8 cellular contexts compared by ENCODE assay signal in genomic region chr19:1883784-1884183, GRCh38. TPM values are rescaled to one million over a fixed set of nuclear protein-coding genes. Genes with fewer than 3 reads are reported as not detected.
DNase-seq lines count a peak whose midpoint lies in the region; ATAC-seq and TF ChIP-seq lines count a peak whose summit lies in the region.

No MANE protein-coding gene starts in this region.

- dilution Hi-C loops in mammary epithelial cell (cut with HindIII; ENCODE audit: low sequenced_read_pairs) = no loop called here

- WGBS in mammary epithelial cell (ENCODE audit: low coverage, missing lambda C conversion rate) = 30% methylated on average over 4 of the region's 8 CpGs

- H3K9ac ChIP-seq in mammary epithelial cell (ENCODE audit: insufficient read depth, low read length) (peak overlapping the region; percentile 78), mucosa of rectum (ENCODE audit: low read depth in 1 of 2, low read length in 2 of 2) (peak overlapping the region; percentile 84 to 93)

- TF ChIP-seq POLR2A in vagina (IDR thresholded peaks at IDR 0.05) = no peak

- H3K4me3 ChIP-seq in cardiac muscle cell = peak overlapping the region; percentile 97
- H3K4me3 ChIP-seq in mammary epithelial cell (replicated peaks in 1 of 3; ENCODE audit: insufficient read depth in 1 of 3, low read depth in 2 of 3, low read length in 3 of 3) = peak overlapping the region; percentile 90 to 98 (median 91)
- peak overlapping the region; percentile 84 to 90 for H3K4me3 ChIP-seq in mucosa of rectum (ENCODE audit: low read length in 2 of 2)
- H3K4me3 ChIP-seq in vagina = peak overlapping the region; percentile 96 to 98

- no peaks in the 10 kb centered on the region for H3K27me3 ChIP-seq in cardiac muscle cell
- no peaks in the 10 kb centered on the region for H3K27me3 ChIP-seq in mammary epithelial cell (ENCODE audit: insufficient read depth, low read length)
- no peaks in the 10 kb centered on the region for H3K27me3 ChIP-seq in mucosa of rectum (ENCODE audit: control insufficient read depth in 2 of 2, insufficient read depth in 2 of 2, low read length in 2 of 2)
- no peaks in the 10 kb centered on the region for H3K27me3 ChIP-seq in vagina

- no TSS peak for BruUV-seq in mammary epithelial cell (replicated peaks; lab: Mats Ljungman, UMichigan)

- H3K36me3 ChIP-seq in cardiac muscle cell (no peaks in the 10 kb centered on the region), mammary epithelial cell (ENCODE audit: insufficient read depth, low read length) (no peaks in the 10 kb centered on the region), mucosa of rectum (ENCODE audit: control insufficient read depth in 2 of 2, insufficient read depth in 2 of 2, low read length in 2 of 2) (peaks cover 0 to 4% of the 10 kb centered on the region in 2 donors), vagina (no peaks in the 10 kb centered on the region)

- H3K4me2 ChIP-seq in mammary epithelial cell (ENCODE audit: insufficient read depth, low read depth, low read length) = peak overlapping the region; percentile 94

- H3K4me1 ChIP-seq in cardiac muscle cell (ENCODE audit: low read depth) (peaks cover 28% of the 10 kb centered on the region), mammary epithelial cell (ENCODE audit: insufficient read depth, low read length) (peaks cover 20% of the 10 kb centered on the region), mucosa of rectum (ENCODE audit: control insufficient read depth in 2 of 2, insufficient read depth in 2 of 2, low read length in 2 of 2) (peaks cover 20 to 28% of the 10 kb centered on the region in 2 donors), vagina (peaks cover 51% of the 10 kb centered on the region)

- peaks cover 49% of the 10 kb centered on the region for H3K79me2 ChIP-seq in mammary epithelial cell (ENCODE audit: insufficient read depth, low read length)

- in situ Hi-C loops in mammary epithelial cell (cut with MboI; ENCODE audit: low sequenced_read_pairs in 2 of 2) = no loop called here

- TF ChIP-seq CTCF in cardiac muscle cell (IDR thresholded peaks at IDR 0.05; ENCODE audit: low read depth, low read length) (no peak), mammary epithelial cell (conservative IDR thresholded peaks at IDR 0.05 in 1 of 2, IDR thresholded peaks at IDR 0.05 in 1 of 2; ENCODE audit: extremely low read depth in 1 of 2, insufficient read depth in 1 of 2, low read depth in 1 of 2, low read length in 2 of 2) (no peak), vagina (IDR thresholded peaks at IDR 0.05) (no peak)

- H2AFZ ChIP-seq in mammary epithelial cell (ENCODE audit: low read depth, low read length) = no peak overlapping the region

- H3K9me3 ChIP-seq in cardiac muscle cell (ENCODE audit: low read depth) (no peaks in the 10 kb centered on the region), mammary epithelial cell (replicated peaks; ENCODE audit: insufficient read depth, low read length) (no peaks in the 10 kb centered on the region), mucosa of rectum (ENCODE audit: control insufficient read depth in 2 of 2, low read length in 2 of 2) (no peaks in the 10 kb centered on the region), vagina (no peaks in the 10 kb centered on the region)

- intact Hi-C loops in left ventricle myocardium superior (cut with micrococcal nuclease) (no loop called here), mammary epithelial cell (cut with micrococcal nuclease) (no loop called here), vagina (cut with DNase I) (no loop called here)

- ATAC-seq in left ventricle myocardium superior = no peak
- no peak for ATAC-seq in HG03521 (IDR thresholded peaks at IDR 0.05; ENCODE audit: unreplicated experiment)

- CTCF ChIA-PET in mammary epithelial cell (lab: Charles Lee; ENCODE audit: low non-redundant PET) = no interaction called here

- DNase-seq in cardiac muscle cell (ENCODE audit: low read depth in 1 of 2, low spot score in 1 of 2) (no peak), left ventricle myocardium superior (no peak), mammary epithelial cell (no peak), vagina (ENCODE audit: extremely low spot score in 2 of 2) (peak in 1 of 2 donors; percentile 81), COR-L47 (lab: John Stamatoyannopoulos, UW) (no peak), GF-D8 (lab: John Stamatoyannopoulos, UW) (no peak)

- no peak overlapping the region for H3K27ac ChIP-seq in cardiac muscle cell
- peak overlapping the region; percentile 76 for H3K27ac ChIP-seq in mammary epithelial cell (ENCODE audit: insufficient read depth, low read depth, low read length)
- peak overlapping the region; percentile 81 to 82 for H3K27ac ChIP-seq in mucosa of rectum (ENCODE audit: low read depth in 2 of 2, low read length in 2 of 2)
- peak overlapping the region; percentile 86 for H3K27ac ChIP-seq in vagina

- H4K20me1 ChIP-seq in mammary epithelial cell (ENCODE audit: insufficient read depth, low read length) = no peaks in the 10 kb centered on the region

RNA-seq across cellular contexts. Expression of gene ABHD17A, which starts 1.5 kb away (rescaled TPM):
- total RNA-seq in cardiac muscle cell (198 and 203 TPM in 2 replicates), left ventricle myocardium superior (64.4 TPM), mammary epithelial cell (10 to 100 TPM; 46.2 to 61.5 TPM), vagina (83.0 TPM)
- polyA plus RNA-seq in cardiac muscle cell (145 and 159 TPM in 2 replicates), mammary epithelial cell (56.8 TPM)
- polyA minus RNA-seq in mammary epithelial cell = 7.2 TPM

RNA-seq across cellular contexts. Expression of gene KLF16, which starts 20.4 kb away (rescaled TPM):
- total RNA-seq in cardiac muscle cell (5.3 and 9.3 TPM in 2 replicates), left ventricle myocardium superior (9.8 TPM), mammary epithelial cell (10 to 100 TPM; 13.7 to 56.2 TPM), vagina (7.6 TPM)
- polyA plus RNA-seq in cardiac muscle cell (9.1 and 20.8 TPM in 2 replicates), mammary epithelial cell (11.9 TPM)
- 11.0 TPM for polyA minus RNA-seq in mammary epithelial cell

RNA-seq across cellular contexts. Expression of gene ADAT3, which starts 21.4 kb away (rescaled TPM):
- 11.2 and 16.3 TPM in 2 replicates for total RNA-seq in cardiac muscle cell
- 5.9 and 14.3 TPM in 2 replicates for polyA plus RNA-seq in cardiac muscle cell
- 2.0 TPM for total RNA-seq in left ventricle myocardium superior
- 1 to 10 TPM; 3.5 to 7.3 TPM for total RNA-seq in mammary epithelial cell
- polyA plus RNA-seq in mammary epithelial cell = 1.7 TPM
- polyA minus RNA-seq in mammary epithelial cell = not detected
- total RNA-seq in vagina = 5.2 TPM

RNA-seq across cellular contexts. Expression of gene SCAMP4, which starts 21.4 kb away (rescaled TPM):
- 58.0 and 62.5 TPM in 2 replicates for total RNA-seq in cardiac muscle cell
- 53.7 and 58.5 TPM in 2 replicates for polyA plus RNA-seq in cardiac muscle cell
- total RNA-seq in left ventricle myocardium superior = 16.4 TPM
- total RNA-seq in mammary epithelial cell = 10 to 100 TPM; 70.2 to 76.5 TPM
- 31.7 TPM for polyA plus RNA-seq in mammary epithelial cell
- 38.7 TPM for polyA minus RNA-seq in mammary epithelial cell
- total RNA-seq in vagina = 51.3 TPM

RNA-seq across cellular contexts. Expression of gene REXO1, which starts 35.5 kb away (rescaled TPM):
- total RNA-seq in cardiac muscle cell (24.4 and 39.7 TPM in 2 replicates), left ventricle myocardium superior (16.0 TPM), mammary epithelial cell (10 to 100 TPM; 11.3 to 41.0 TPM), vagina (19.9 TPM)
- polyA plus RNA-seq in cardiac muscle cell (19.2 and 21.3 TPM in 2 replicates), mammary epithelial cell (22.4 TPM)
- 29.8 TPM for polyA minus RNA-seq in mammary epithelial cell
